21 cellular contexts compared by ENCODE assay signal in genomic region chr22:26038365-26038764, GRCh38.
"Had no signal": no experiment of that assay in that cellular context is flagged by ENCODE, and none has a peak within 500 bp of the region (broad histone marks: within the 10 kb centered on the region; RNA-seq: fewer than 3 reads in every experiment).

No MANE protein-coding gene starts in this region.

- H3K9me3 ChIP-seq: adrenal gland, heart left ventricle, sigmoid colon, testis had no signal

- H3K27ac ChIP-seq: adrenal gland, gastroesophageal sphincter, heart left ventricle, sigmoid colon, spleen, testis, upper lobe of left lung, VCaP had no signal

- H3K36me3 ChIP-seq: adrenal gland, gastroesophageal sphincter, heart left ventricle, sigmoid colon, spleen, upper lobe of left lung had no signal

- H3K4me3 Mint-ChIP-seq: mesothelial cell of epicardium; nephron; stimulated activated memory B cell treated with anti-CD40 and anti-IgM and Interleukin-4, amounts not matched to agents 10 μg/mL and 1 μg/mL and 100 μg/mL, for 72 hours had no signal

- H3K27ac Mint-ChIP-seq: activated naive CD4-positive, alpha-beta T cell treated with anti-CD3 and anti-CD28 coated beads, Interleukin-2, amount 50 U/mL, for 72 hours; mesothelial cell of epicardium; nephron; stimulated activated memory B cell treated with anti-CD40 and anti-IgM and Interleukin-4, amounts not matched to agents 10 μg/mL and 1 μg/mL and 100 μg/mL, for 72 hours had no signal

- DNase-seq: activated CD4-positive, alpha-beta T cell treated with anti-CD3 and anti-CD28 coated beads, Interleukin-2, amount 50 U/mL, for 4 hours; activated gamma-delta T cell treated with Interleukin-2 at 50 U/mL for 16 hours; adrenal gland; cerebellar nuclear complex; cortex of kidney; heart left ventricle; left cardiac atrium; nucleus accumbens; sigmoid colon; spleen; stimulated activated CD4-positive, alpha-beta T cell treated with anti-CD3 and anti-CD28 coated beads, Interleukin-4, amount 100 ng/mL, for 4 hours; testis; upper lobe of left lung had no signal

- H3K4me1 ChIP-seq: adrenal gland, gastroesophageal sphincter, heart left ventricle, sigmoid colon, spleen, testis, upper lobe of left lung had no signal

- H3K36me3 Mint-ChIP-seq: mesothelial cell of epicardium; stimulated activated memory B cell treated with anti-CD40 and anti-IgM and Interleukin-4, amounts not matched to agents 10 μg/mL and 1 μg/mL and 100 μg/mL, for 72 hours had no signal

- H3K27me3 ChIP-seq: adrenal gland, heart left ventricle, sigmoid colon, spleen, testis, upper lobe of left lung had no signal

- ATAC-seq: activated naive CD4-positive, alpha-beta T cell treated with anti-CD3 and anti-CD28 coated beads, Interleukin-2, amount 50 U/mL, for 72 hours; esophagus mucosa; gastroesophageal sphincter; heart left ventricle; left cardiac atrium; stimulated activated memory B cell treated with anti-CD40 and anti-IgM and Interleukin-4, amounts not matched to agents 10 μg/mL and 1 μg/mL and 100 μg/mL, for 72 hours had no signal

- H3K4me1 Mint-ChIP-seq: mesothelial cell of epicardium; nephron; stimulated activated memory B cell treated with anti-CD40 and anti-IgM and Interleukin-4, amounts not matched to agents 10 μg/mL and 1 μg/mL and 100 μg/mL, for 72 hours had no signal

- H3K4me3 ChIP-seq: adrenal gland, gastroesophageal sphincter, heart left ventricle, lung, sigmoid colon, spleen, testis, upper lobe of left lung had no signal
